In genomic region chr12:52369220-52369619, GRCh38 we compare ENCODE assay signal across 34 cellular contexts. TPM values are rescaled to one million over a fixed set of nuclear protein-coding genes. Genes with fewer than 3 reads are reported as not detected.
"Had no signal": no experiment of that assay in that cellular context is flagged by ENCODE, and none has a peak within 500 bp of the region (broad histone marks: within the 10 kb centered on the region; RNA-seq: fewer than 3 reads in every experiment).

No MANE protein-coding gene starts in this region.

- H3K36me3 ChIP-seq: ascending aorta, breast epithelium, SJCRH30 had no signal

- ATAC-seq: activated CD4-positive, alpha-beta T cell treated with anti-CD3 and anti-CD28 coated beads for 36 hours; activated CD4-positive, CD25-positive, alpha-beta regulatory T cell treated with anti-CD3 and anti-CD28 coated beads, Interleukin-2, amount 50 U/mL, for 24 hours; activated CD8-positive, alpha-beta memory T cell treated with anti-CD3 and anti-CD28 coated beads, Interleukin-2, amount 10 ng/mL, durations not matched to agents 7 days and 5 days; Panc1 had no signal

- H3K27ac ChIP-seq: ascending aorta, breast epithelium, SJCRH30, SK-N-MC had no signal

- H3K27ac Mint-ChIP-seq: activated CD4-positive, alpha-beta memory T cell treated with anti-CD3 and anti-CD28 coated beads, Interleukin-2, amount 10 ng/mL, durations not matched to agents 7 days and 5 days; activated CD4-positive, alpha-beta T cell treated with anti-CD3 and anti-CD28 coated beads for 36 hours; activated CD8-positive, alpha-beta memory T cell treated with anti-CD3 and anti-CD28 coated beads, Interleukin-2, amount 10 ng/mL, durations not matched to agents 7 days and 5 days; activated naive CD4-positive, alpha-beta T cell treated with anti-CD3 and anti-CD28 coated beads, Interleukin-2, amount 10 ng/mL, durations not matched to agents 7 days and 5 days; activated naive CD8-positive, alpha-beta T cell had no signal

- H3K4me1 ChIP-seq: breast epithelium, SJCRH30 had no signal

- H3K9me3 Mint-ChIP-seq: activated CD4-positive, alpha-beta memory T cell treated with anti-CD3 and anti-CD28 coated beads, Interleukin-2, amount 10 ng/mL, durations not matched to agents 7 days and 5 days had no signal

- H3K9me3 ChIP-seq: ascending aorta, breast epithelium, SJCRH30 had no signal

- DNase-seq: activated CD4-positive, alpha-beta memory T cell treated with anti-CD3 and anti-CD28 coated beads, Interleukin-2, amount 10 ng/mL, durations not matched to agents 7 days and 5 days; activated CD4-positive, alpha-beta T cell treated with anti-CD3 and anti-CD28 coated beads for 36 hours; activated CD8-positive, alpha-beta memory T cell treated with anti-CD3 and anti-CD28 coated beads for 24 hours; activated CD8-positive, alpha-beta memory T cell treated with anti-CD3 and anti-CD28 coated beads, Interleukin-2, amount 10 ng/mL, durations not matched to agents 7 days and 5 days; activated CD8-positive, alpha-beta memory T cell treated with anti-CD3 and anti-CD28 coated beads, Interleukin-2, amount 50 U/mL, for 48 hours; activated effector memory CD4-positive, alpha-beta T cell treated with Interleukin-2 at 50 U/mL for 16 hours; activated naive CD4-positive, alpha-beta T cell treated with anti-CD3 and anti-CD28 coated beads, Interleukin-2, amount 10 ng/mL, durations not matched to agents 7 days and 5 days; activated T-cell treated with anti-CD3 and anti-CD28 coated beads, Interleukin-2, amount 50 U/mL, for 48 hours; amygdala; caudate nucleus; cerebellar nuclear complex; Karpas-422; MM.1S; MV-4-11; NCI-H1092; NCI-H1436 treated with DMSO at 0.1 percent for 48 hours; NCI-H1694 treated with DMSO at 0.1 percent for 48 hours; NCI-H2029; NCI-H345; NCI-H524 treated with DMSO at 0.1 percent for 48 hours; SHP77; SJCRH30; T1000 had no signal

- H3K36me3 Mint-ChIP-seq: activated CD8-positive, alpha-beta memory T cell treated with anti-CD3 and anti-CD28 coated beads, Interleukin-2, amount 10 ng/mL, durations not matched to agents 7 days and 5 days; activated naive CD4-positive, alpha-beta T cell treated with anti-CD3 and anti-CD28 coated beads, Interleukin-2, amount 10 ng/mL, durations not matched to agents 7 days and 5 days; activated naive CD8-positive, alpha-beta T cell had no signal

- H3K4me3 Mint-ChIP-seq: activated CD4-positive, alpha-beta memory T cell treated with anti-CD3 and anti-CD28 coated beads, Interleukin-2, amount 10 ng/mL, durations not matched to agents 7 days and 5 days; activated CD4-positive, alpha-beta T cell treated with anti-CD3 and anti-CD28 coated beads for 36 hours; activated CD8-positive, alpha-beta memory T cell treated with anti-CD3 and anti-CD28 coated beads, Interleukin-2, amount 10 ng/mL, durations not matched to agents 7 days and 5 days; activated naive CD4-positive, alpha-beta T cell treated with anti-CD3 and anti-CD28 coated beads, Interleukin-2, amount 10 ng/mL, durations not matched to agents 7 days and 5 days; activated naive CD8-positive, alpha-beta T cell had no signal

- H3K27me3 ChIP-seq: ascending aorta, breast epithelium, SJCRH30 had no signal

- H3K4me3 ChIP-seq: ascending aorta, breast epithelium, SJCRH30, SK-N-MC had no signal

- H3K4me1 Mint-ChIP-seq: activated CD4-positive, alpha-beta memory T cell treated with anti-CD3 and anti-CD28 coated beads, Interleukin-2, amount 10 ng/mL, durations not matched to agents 7 days and 5 days; activated CD4-positive, alpha-beta T cell treated with anti-CD3 and anti-CD28 coated beads for 36 hours; activated CD8-positive, alpha-beta memory T cell treated with anti-CD3 and anti-CD28 coated beads, Interleukin-2, amount 10 ng/mL, durations not matched to agents 7 days and 5 days; activated naive CD4-positive, alpha-beta T cell treated with anti-CD3 and anti-CD28 coated beads, Interleukin-2, amount 10 ng/mL, durations not matched to agents 7 days and 5 days had no signal

RNA-seq across cellular contexts. Expression of gene KRT85, which starts 1.9 kb away (rescaled TPM):
- total RNA-seq: activated CD4-positive, alpha-beta memory T cell treated with anti-CD3 and anti-CD28 coated beads, Interleukin-2, amount 10 ng/mL, durations not matched to agents 7 days and 5 days; activated CD4-positive, alpha-beta T cell treated with anti-CD3 and anti-CD28 coated beads for 36 hours; activated CD8-positive, alpha-beta memory T cell treated with anti-CD3 and anti-CD28 coated beads, Interleukin-2, amount 10 ng/mL, durations not matched to agents 7 days and 5 days; ascending aorta; breast epithelium; NCI-H460; RPMI7951; SJCRH30; T-helper 1 cell treated with Interleukin-12 subunit alpha and Interleukin-12 subunit beta and Interleukin-4 antibody, amounts not matched to agents 30 ng/mL and 1 ng/mL, for 36 hours; T-helper 2 cell treated with Interferon-gamma antibody and Interleukin-4, amounts not matched to agents 100 ng/mL and 5 ng/mL, for 36 hours had no signal
- polyA plus RNA-seq: adipose tissue had no signal

RNA-seq across cellular contexts. Expression of gene KRT84, which starts 16.2 kb away (rescaled TPM):
- total RNA-seq: activated CD4-positive, alpha-beta memory T cell treated with anti-CD3 and anti-CD28 coated beads, Interleukin-2, amount 10 ng/mL, durations not matched to agents 7 days and 5 days; activated CD4-positive, alpha-beta T cell treated with anti-CD3 and anti-CD28 coated beads for 36 hours; activated CD8-positive, alpha-beta memory T cell treated with anti-CD3 and anti-CD28 coated beads, Interleukin-2, amount 10 ng/mL, durations not matched to agents 7 days and 5 days; ascending aorta; breast epithelium; NCI-H460; RPMI7951; SJCRH30; T-helper 1 cell treated with Interleukin-12 subunit alpha and Interleukin-12 subunit beta and Interleukin-4 antibody, amounts not matched to agents 30 ng/mL and 1 ng/mL, for 36 hours; T-helper 2 cell treated with Interferon-gamma antibody and Interleukin-4, amounts not matched to agents 100 ng/mL and 5 ng/mL, for 36 hours had no signal
- polyA plus RNA-seq: adipose tissue had no signal

RNA-seq across cellular contexts. Expression of gene KRT82, which starts 36.9 kb away (rescaled TPM):
- total RNA-seq: activated CD4-positive, alpha-beta memory T cell treated with anti-CD3 and anti-CD28 coated beads, Interleukin-2, amount 10 ng/mL, durations not matched to agents 7 days and 5 days; activated CD4-positive, alpha-beta T cell treated with anti-CD3 and anti-CD28 coated beads for 36 hours; activated CD8-positive, alpha-beta memory T cell treated with anti-CD3 and anti-CD28 coated beads, Interleukin-2, amount 10 ng/mL, durations not matched to agents 7 days and 5 days; ascending aorta; breast epithelium; NCI-H460; RPMI7951; SJCRH30; T-helper 1 cell treated with Interleukin-12 subunit alpha and Interleukin-12 subunit beta and Interleukin-4 antibody, amounts not matched to agents 30 ng/mL and 1 ng/mL, for 36 hours; T-helper 2 cell treated with Interferon-gamma antibody and Interleukin-4, amounts not matched to agents 100 ng/mL and 5 ng/mL, for 36 hours had no signal
- polyA plus RNA-seq: adipose tissue had no signal

RNA-seq across cellular contexts. Expression of gene KRT83, which starts 48.0 kb away (rescaled TPM):
- total RNA-seq: activated CD4-positive, alpha-beta memory T cell treated with anti-CD3 and anti-CD28 coated beads, Interleukin-2, amount 10 ng/mL, durations not matched to agents 7 days and 5 days; activated CD4-positive, alpha-beta T cell treated with anti-CD3 and anti-CD28 coated beads for 36 hours; activated CD8-positive, alpha-beta memory T cell treated with anti-CD3 and anti-CD28 coated beads, Interleukin-2, amount 10 ng/mL, durations not matched to agents 7 days and 5 days; ascending aorta; RPMI7951; SJCRH30; T-helper 1 cell treated with Interleukin-12 subunit alpha and Interleukin-12 subunit beta and Interleukin-4 antibody, amounts not matched to agents 30 ng/mL and 1 ng/mL, for 36 hours; T-helper 2 cell treated with Interferon-gamma antibody and Interleukin-4, amounts not matched to agents 100 ng/mL and 5 ng/mL, for 36 hours had no signal
- polyA plus RNA-seq: adipose tissue had no signal
